11 cellular contexts compared by ENCODE assay signal in genomic region chr20:48776306-48776705, GRCh38. TPM values are rescaled to one million over a fixed set of nuclear protein-coding genes. Genes with fewer than 3 reads are reported as not detected.
DNase-seq lines count a peak whose midpoint lies in the region; ATAC-seq and TF ChIP-seq lines count a peak whose summit lies in the region.
"Had no signal": no experiment of that assay in that cellular context is flagged by ENCODE, and none has a peak within 500 bp of the region (broad histone marks: within the 10 kb centered on the region; RNA-seq: fewer than 3 reads in every experiment).

No MANE protein-coding gene starts in this region.

- H3K4me1 Mint-ChIP-seq in activated T-cell treated with anti-CD3 and anti-CD28 coated beads, Interleukin-2, amount 50 U/mL, for 4 hours (ENCODE audit: low read depth), result peaks cover 61% of the 10 kb centered on the region

- 87 to 95% methylated on average over 4 to 6 of the region's 7 CpGs for WGBS in upper lobe of left lung, 2 donors

- H3K27ac ChIP-seq in upper lobe of left lung, result peak overlapping the region; percentile 70 to 85 (median 80)
- H3K27ac ChIP-seq: cardiac muscle cell had no signal

- peak; percentile 23 to 32 for ATAC-seq in activated T-cell treated with anti-CD3 and anti-CD28 coated beads, Interleukin-2, amount 50 U/mL, for 4 hours
- ATAC-seq in upper lobe of left lung (ENCODE audit: low FRiP score in 2 of 2), result peak in 1 of 2 donors; percentile 45

- H3K27me3 Mint-ChIP-seq in activated T-cell treated with anti-CD3 and anti-CD28 coated beads, Interleukin-2, amount 50 U/mL, for 4 hours (ENCODE audit: low read depth), result no peaks in the 10 kb centered on the region

- no peak for TF ChIP-seq EP300 in upper lobe of left lung (IDR thresholded peaks at IDR 0.05)

- H3K9ac ChIP-seq in adipocyte (ENCODE audit: low read length), result no peak overlapping the region

- H3K4me1 ChIP-seq in adipocyte (ENCODE audit: control insufficient read depth, insufficient read depth, low read length), result peaks cover 4% of the 10 kb centered on the region
- peaks cover 50 to 55% (median 53%) of the 10 kb centered on the region in 4 donors for H3K4me1 ChIP-seq in upper lobe of left lung

- TF ChIP-seq CTCF in upper lobe of left lung (IDR thresholded peaks at IDR 0.05), result no peak

- H3K9me3 Mint-ChIP-seq in activated T-cell treated with anti-CD3 and anti-CD28 coated beads, Interleukin-2, amount 50 U/mL, for 4 hours, result peaks cover 4% of the 10 kb centered on the region

- no peak for TF ChIP-seq POLR2A in upper lobe of left lung (IDR thresholded peaks at IDR 0.05)

- DNase-seq in activated T-cell treated with anti-CD3 and anti-CD28 coated beads, Interleukin-2, amount 50 U/mL, for 4 hours, result no peak
- no peak for DNase-seq in activated T-cell treated with anti-CD3 and anti-CD28 coated beads, Interleukin-2, amount 50 U/mL, for 1 hour
- DNase-seq in adipocyte (ENCODE audit: low read depth) (peak; percentile 62), hypothalamus (lab: John Stamatoyannopoulos, UW) (peak in 30 of 51 donors; percentile 20 to 82 (median 55)), upper lobe of left lung (peak in 1 of 2 donors; percentile 34), HT-29 (ENCODE audit: low spot score) (no peak), GF-D8 (lab: John Stamatoyannopoulos, UW) (no peak), NCI-H526 treated with DMSO at 0.1 percent for 48 hours (lab: John Stamatoyannopoulos, UW) (no peak)
- DNase-seq: activated CD4-positive, alpha-beta T cell treated with anti-CD3 and anti-CD28 coated beads, Interleukin-2, amount 50 U/mL, for 48 hours; NCI-H1694 treated with DMSO at 0.1 percent for 48 hours had no signal

- no peak overlapping the region for H3K4me3 Mint-ChIP-seq in activated T-cell treated with anti-CD3 and anti-CD28 coated beads, Interleukin-2, amount 50 U/mL, for 4 hours

- H3K36me3 Mint-ChIP-seq in activated T-cell treated with anti-CD3 and anti-CD28 coated beads, Interleukin-2, amount 50 U/mL, for 4 hours (ENCODE audit: insufficient read depth), result peaks cover 15% of the 10 kb centered on the region

- H3K9me3 ChIP-seq in adipocyte (ENCODE audit: control insufficient read depth, low read length), result peaks cover 10% of the 10 kb centered on the region
- peaks cover 0 to 9% (median 3%) of the 10 kb centered on the region in 4 donors for H3K9me3 ChIP-seq in upper lobe of left lung

- H3K27me3 ChIP-seq in adipocyte (replicated peaks; ENCODE audit: control insufficient read depth, insufficient read depth, low read length) (peaks cover 5% of the 10 kb centered on the region), upper lobe of left lung (peaks cover 0 to 4% (median 0%) of the 10 kb centered on the region in 4 donors)
- H3K27me3 ChIP-seq: cardiac muscle cell had no signal

- no peak overlapping the region for H3K4me3 ChIP-seq in adipocyte (ENCODE audit: low read length)
- no peak overlapping the region for H3K4me3 ChIP-seq in upper lobe of left lung
- H3K4me3 ChIP-seq: cardiac muscle cell had no signal

- H3K36me3 ChIP-seq in adipocyte (ENCODE audit: control insufficient read depth, insufficient read depth, low read length, severe bottlenecking) (no peaks in the 10 kb centered on the region), upper lobe of left lung (no peaks in the 10 kb centered on the region)
- H3K36me3 ChIP-seq: cardiac muscle cell had no signal

RNA-seq across cellular contexts. Expression of gene PREX1, which starts 51.5 kb away (rescaled TPM):
- total RNA-seq in activated T-cell treated with anti-CD3 and anti-CD28 coated beads, Interleukin-2, amount 50 U/mL, for 4 hours, result 10 to 100 TPM; 28.8 to 31.4 (median 29.5) TPM
- total RNA-seq in upper lobe of left lung, result 100 to 1,000 TPM in 2 of 6 donors, 10 to 100 TPM in 4; 42.8 to 177 (median 74.6) TPM
- total RNA-seq in HT-29 (2014; rRNA removed; shearing (Covaris generic)), result 0.05 and 0.31 TPM in 2 replicates

Comparison
In these comparisons a context has a peak if more than half of its experiments do, and no peak if none do; other contexts are left out.
1. DNase-seq: peak in adipocyte (single experiment) and hypothalamus (30 of 51); none in activated T-cell treated with anti-CD3 and anti-CD28 coated beads, Interleukin-2, amount 50 U/mL, for 4 hours (single experiment), activated T-cell treated with anti-CD3 and anti-CD28 coated beads, Interleukin-2, amount 50 U/mL, for 1 hour (single experiment), HT-29 (single experiment), GF-D8 (single experiment) and NCI-H526 treated with DMSO at 0.1 percent for 48 hours (single experiment).
2. RNA of gene PREX1, which starts 51.5 kb away (total RNA-seq): 42.8 to 177 TPM in upper lobe of left lung and 28.8 to 31.4 TPM in activated T-cell treated with anti-CD3 and anti-CD28 coated beads, Interleukin-2, amount 50 U/mL, for 4 hours; 0.05 to 0.31 TPM in HT-29; every median in the first group is over 10 times any median in the second.